23 cellular contexts compared by ENCODE assay signal in the genomic region with DNA sequence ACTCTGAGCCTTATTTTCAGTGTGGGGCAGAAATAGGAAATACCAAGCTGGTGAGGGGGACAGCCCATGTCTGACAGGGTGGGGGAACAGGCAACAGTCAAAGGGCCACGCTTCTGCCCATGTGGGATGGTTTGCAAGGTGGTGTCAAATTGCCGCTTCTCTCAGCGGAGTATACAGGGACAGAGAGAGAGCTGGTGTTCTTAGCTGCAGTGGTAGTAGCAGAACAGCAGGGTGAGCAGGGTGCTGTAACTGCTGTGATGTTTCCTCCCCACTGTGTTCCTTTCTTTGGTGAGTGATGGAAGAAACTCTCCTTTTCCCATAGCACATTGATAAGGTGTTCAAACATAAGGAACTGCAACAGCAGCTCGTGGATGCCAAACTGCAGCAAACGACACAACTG. TPM values are rescaled to one million over a fixed set of nuclear protein-coding genes. Genes with fewer than 3 reads are reported as not detected.
DNase-seq lines count a peak whose midpoint lies in the region; ATAC-seq, FAIRE-seq and TF ChIP-seq lines count a peak whose summit lies in the region.
"Had no signal": no experiment of that assay in that cellular context is flagged by ENCODE, and none has a peak within 500 bp of the region (broad histone marks: within the 10 kb centered on the region; RNA-seq: fewer than 3 reads in every experiment).

No MANE protein-coding gene starts in this region.

- no peaks in the 10 kb centered on the region for H3K9me3 Mint-ChIP-seq in stimulated activated naive CD8-positive, alpha-beta T cell treated with anti-CD3 and anti-CD28 coated beads, Interleukin-15, Interleukin-2, amounts not matched to agents 100 ng/mL and 50 ng/mL, for 24 hours
- no peaks in the 10 kb centered on the region for H3K9me3 Mint-ChIP-seq in astrocyte (ENCODE audit: unreplicated experiment)
- H3K9me3 Mint-ChIP-seq in mesothelial cell of epicardium: no peaks in the 10 kb centered on the region
- H3K9me3 Mint-ChIP-seq in type B pancreatic cell: no peaks in the 10 kb centered on the region
- H3K9me3 Mint-ChIP-seq: activated B cell treated with CpG ODN at 0.5 μM for 24 hours; activated CD4-positive, alpha-beta memory T cell treated with anti-CD3 and anti-CD28 coated beads for 36 hours; activated naive CD8-positive, alpha-beta T cell treated with anti-CD3 and anti-CD28 coated beads, Interleukin-2, amount 10 ng/mL, durations not matched to agents 7 days and 5 days; CD8-positive, alpha-beta T cell; dendritic cell treated with granulocyte-macrophage colony-stimulating factor and Interleukin-4, amounts not matched to agents 40 ng/mL and 50 ng/mL, for 4 days; neural crest cell had no signal

- H3K9ac ChIP-seq in astrocyte (ENCODE audit: low read length): no peak overlapping the region

- H3K27ac ChIP-seq in astrocyte (ENCODE audit: low read depth, low read length): no peak overlapping the region
- H3K27ac ChIP-seq: heart left ventricle, prostate gland, thoracic aorta had no signal

- H3K36me3 ChIP-seq in astrocyte (ENCODE audit: insufficient read depth, low read length): no peaks in the 10 kb centered on the region
- H3K36me3 ChIP-seq: prostate gland had no signal

- peaks cover 16% of the 10 kb centered on the region for H3K4me1 ChIP-seq in astrocyte (ENCODE audit: insufficient read depth, low read length)
- H3K4me1 ChIP-seq: prostate gland had no signal

- TF ChIP-seq CTCF in astrocyte (IDR thresholded peaks at IDR 0.05; ENCODE audit: insufficient read depth, low read depth, low read length) (no peak), mesothelial cell of epicardium (IDR thresholded peaks at IDR 0.05; ENCODE audit: unreplicated experiment) (no peak), type B pancreatic cell (conservative IDR thresholded peaks at IDR 0.05) (no peak)

- no peak for FAIRE-seq in astrocyte (lab: Jason Lieb, UNC)

- H3K27me3 ChIP-seq in astrocyte (ENCODE audit: insufficient read depth, low read length): no peaks in the 10 kb centered on the region
- H3K27me3 ChIP-seq: heart left ventricle had no signal

- H3K79me2 ChIP-seq in astrocyte (ENCODE audit: insufficient read depth, low read length): no peaks in the 10 kb centered on the region

- H3K4me2 ChIP-seq in astrocyte (ENCODE audit: low read length): peak overlapping the region; percentile 44

- H3K36me3 Mint-ChIP-seq in stimulated activated naive CD8-positive, alpha-beta T cell treated with anti-CD3 and anti-CD28 coated beads, Interleukin-15, Interleukin-2, amounts not matched to agents 100 ng/mL and 50 ng/mL, for 24 hours (ENCODE audit: low read depth): peaks cover 40% of the 10 kb centered on the region
- peaks cover 4% of the 10 kb centered on the region for H3K36me3 Mint-ChIP-seq in astrocyte (ENCODE audit: low read depth, unreplicated experiment)
- H3K36me3 Mint-ChIP-seq in mesothelial cell of epicardium: peaks cover 15% of the 10 kb centered on the region
- peaks cover 41% of the 10 kb centered on the region for H3K36me3 Mint-ChIP-seq in type B pancreatic cell

- H3K4me1 Mint-ChIP-seq in stimulated activated naive CD8-positive, alpha-beta T cell treated with anti-CD3 and anti-CD28 coated beads, Interleukin-15, Interleukin-2, amounts not matched to agents 100 ng/mL and 50 ng/mL, for 24 hours (ENCODE audit: low read depth): no peaks in the 10 kb centered on the region
- peaks cover 39% of the 10 kb centered on the region for H3K4me1 Mint-ChIP-seq in astrocyte (ENCODE audit: low read depth, unreplicated experiment)
- H3K4me1 Mint-ChIP-seq in mesothelial cell of epicardium: peaks cover 74% of the 10 kb centered on the region
- peaks cover 44% of the 10 kb centered on the region for H3K4me1 Mint-ChIP-seq in type B pancreatic cell (ENCODE audit: unreplicated experiment)
- H3K4me1 Mint-ChIP-seq: activated B cell treated with CpG ODN at 0.5 μM for 24 hours; activated naive CD8-positive, alpha-beta T cell treated with anti-CD3 and anti-CD28 coated beads, Interleukin-2, amount 10 ng/mL, durations not matched to agents 7 days and 5 days had no signal

- DNase-seq in stimulated activated naive CD8-positive, alpha-beta T cell treated with anti-CD3 and anti-CD28 coated beads, Interleukin-15, Interleukin-2, amounts not matched to agents 100 U/mL and 50 U/mL, for 24 hours: no peak
- DNase-seq in astrocyte (ENCODE audit: low read depth): peak; percentile 14
- DNase-seq in mesothelial cell of epicardium (ENCODE audit: low spot score in 2 of 2, unreplicated experiment in 2 of 2): no peak
- no peak for DNase-seq in type B pancreatic cell (ENCODE audit: extremely low spot score, unreplicated experiment)
- no peak for DNase-seq in hepatic stellate cell (ENCODE audit: low spot score)
- no peak for DNase-seq in stimulated activated CD4-positive, alpha-beta T cell treated with anti-CD3 and anti-CD28 coated beads, Interleukin-4, amount 100 ng/mL, for 24 hours
- DNase-seq in SKM-1 treated with dmso at 0.1 percent for 144 hours (lab: John Stamatoyannopoulos, UW; ENCODE audit: unreplicated experiment): no peak
- DNase-seq: activated B cell treated with CpG ODN at 0.5 μM for 24 hours; activated CD4-positive, alpha-beta memory T cell treated with anti-CD3 and anti-CD28 coated beads for 36 hours; activated naive CD8-positive, alpha-beta T cell treated with anti-CD3 and anti-CD28 coated beads, Interleukin-2, amount 10 ng/mL, durations not matched to agents 7 days and 5 days; CD8-positive, alpha-beta T cell; DMS79 treated with DMSO at 0.1 percent for 48 hours; heart left ventricle; left colon; midbrain; MV-4-11; NCI-H2227 treated with DMSO at 0.1 percent for 48 hours; RPMI8226 had no signal

- no peak overlapping the region for H3K4me3 ChIP-seq in astrocyte (ENCODE audit: insufficient read depth, low read depth, low read length)
- H3K4me3 ChIP-seq: heart left ventricle, prostate gland, thoracic aorta had no signal

- no peak for ATAC-seq in stimulated activated naive CD8-positive, alpha-beta T cell treated with anti-CD3 and anti-CD28 coated beads, Interleukin-15, Interleukin-2, amounts not matched to agents 100 U/mL and 50 U/mL, for 24 hours
- ATAC-seq: CD8-positive, alpha-beta T cell; heart left ventricle; left colon had no signal

- H3K27me3 Mint-ChIP-seq in stimulated activated naive CD8-positive, alpha-beta T cell treated with anti-CD3 and anti-CD28 coated beads, Interleukin-15, Interleukin-2, amounts not matched to agents 100 ng/mL and 50 ng/mL, for 24 hours: no peaks in the 10 kb centered on the region
- no peaks in the 10 kb centered on the region for H3K27me3 Mint-ChIP-seq in astrocyte (ENCODE audit: low read depth, unreplicated experiment)
- no peaks in the 10 kb centered on the region for H3K27me3 Mint-ChIP-seq in mesothelial cell of epicardium (ENCODE audit: low read depth)
- no peaks in the 10 kb centered on the region for H3K27me3 Mint-ChIP-seq in type B pancreatic cell
- H3K27me3 Mint-ChIP-seq: activated B cell treated with CpG ODN at 0.5 μM for 24 hours; activated CD4-positive, alpha-beta memory T cell treated with anti-CD3 and anti-CD28 coated beads for 36 hours; activated naive CD8-positive, alpha-beta T cell treated with anti-CD3 and anti-CD28 coated beads, Interleukin-2, amount 10 ng/mL, durations not matched to agents 7 days and 5 days; dendritic cell treated with granulocyte-macrophage colony-stimulating factor and Interleukin-4, amounts not matched to agents 40 ng/mL and 50 ng/mL, for 4 days had no signal

- H3K9me3 ChIP-seq in astrocyte (ENCODE audit: insufficient read depth, low read depth, low read length): no peaks in the 10 kb centered on the region
- H3K9me3 ChIP-seq: heart left ventricle, prostate gland, thoracic aorta had no signal

- no peak overlapping the region for H2AFZ ChIP-seq in astrocyte (ENCODE audit: low read depth, low read length)

- H3K27ac Mint-ChIP-seq in stimulated activated naive CD8-positive, alpha-beta T cell treated with anti-CD3 and anti-CD28 coated beads, Interleukin-15, Interleukin-2, amounts not matched to agents 100 ng/mL and 50 ng/mL, for 24 hours: peak overlapping the region; percentile 40
- peak overlapping the region; percentile 79 for H3K27ac Mint-ChIP-seq in astrocyte (ENCODE audit: unreplicated experiment)
- peak overlapping the region; percentile 76 for H3K27ac Mint-ChIP-seq in mesothelial cell of epicardium
- peak overlapping the region; percentile 46 for H3K27ac Mint-ChIP-seq in type B pancreatic cell
- H3K27ac Mint-ChIP-seq: activated B cell treated with CpG ODN at 0.5 μM for 24 hours; activated naive CD8-positive, alpha-beta T cell treated with anti-CD3 and anti-CD28 coated beads, Interleukin-2, amount 10 ng/mL, durations not matched to agents 7 days and 5 days; CD8-positive, alpha-beta T cell; dendritic cell treated with granulocyte-macrophage colony-stimulating factor and Interleukin-4, amounts not matched to agents 40 ng/mL and 50 ng/mL, for 4 days had no signal

- no peaks in the 10 kb centered on the region for H4K20me1 ChIP-seq in astrocyte (ENCODE audit: insufficient read depth, low read length)

- H3K4me3 Mint-ChIP-seq in stimulated activated naive CD8-positive, alpha-beta T cell treated with anti-CD3 and anti-CD28 coated beads, Interleukin-15, Interleukin-2, amounts not matched to agents 100 ng/mL and 50 ng/mL, for 24 hours: no peak overlapping the region
- no peak overlapping the region for H3K4me3 Mint-ChIP-seq in astrocyte (ENCODE audit: unreplicated experiment)
- no peak overlapping the region for H3K4me3 Mint-ChIP-seq in mesothelial cell of epicardium
- H3K4me3 Mint-ChIP-seq in type B pancreatic cell: no peak overlapping the region
- H3K4me3 Mint-ChIP-seq: activated B cell treated with CpG ODN at 0.5 μM for 24 hours; activated CD4-positive, alpha-beta memory T cell treated with anti-CD3 and anti-CD28 coated beads for 36 hours; activated naive CD8-positive, alpha-beta T cell treated with anti-CD3 and anti-CD28 coated beads, Interleukin-2, amount 10 ng/mL, durations not matched to agents 7 days and 5 days; CD8-positive, alpha-beta T cell; dendritic cell treated with granulocyte-macrophage colony-stimulating factor and Interleukin-4, amounts not matched to agents 40 ng/mL and 50 ng/mL, for 4 days; neural crest cell had no signal

RNA-seq across cellular contexts. Expression of a gene that starts 37.9 kb away (rescaled TPM):
- total RNA-seq in astrocyte: 77.6 and 86.1 TPM in 2 replicates
- total RNA-seq in mesothelial cell of epicardium: 221 to 229 TPM (median 225 TPM) in 3 replicates
- total RNA-seq in type B pancreatic cell (ENCODE audit: low replicate concordance): 157 and 202 TPM in 2 replicates

RNA-seq across cellular contexts. Expression of a gene that starts 46.0 kb away (rescaled TPM):
- total RNA-seq in astrocyte (8.1 and 9.8 TPM in 2 replicates), mesothelial cell of epicardium (24.4 to 25.4 TPM (median 24.7 TPM) in 3 replicates), type B pancreatic cell (ENCODE audit: low replicate concordance) (24.5 and 27.3 TPM in 2 replicates)
